In the genomic region with DNA sequence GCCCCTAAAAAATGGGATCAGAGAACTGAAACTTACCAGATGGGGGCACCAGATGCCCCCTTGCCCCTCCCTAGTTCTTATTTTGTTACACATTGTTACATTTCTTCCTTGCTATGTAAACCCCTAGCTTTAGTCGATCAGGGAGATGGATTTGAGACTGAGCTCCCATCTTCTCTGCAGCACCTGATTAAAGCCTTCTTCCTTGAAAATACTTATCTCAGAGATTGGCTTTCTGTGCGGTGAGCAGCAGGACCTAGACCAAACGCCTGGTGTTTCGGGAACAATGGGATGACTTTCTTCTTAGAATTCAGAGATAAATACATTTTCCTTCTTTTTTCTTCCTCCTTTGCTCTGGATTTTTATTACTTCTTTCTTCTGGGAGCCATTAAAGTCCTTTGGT, we compare ENCODE assay signal across 34 cellular contexts.
"Had no signal": no experiment of that assay in that cellular context is flagged by ENCODE, and none has a peak within 500 bp of the region (broad histone marks: within the 10 kb centered on the region; RNA-seq: fewer than 3 reads in every experiment).

No MANE protein-coding gene starts in this region.

- H3K4me3 ChIP-seq: adrenal gland, ascending aorta, cardiac muscle cell had no signal

- H3K9me3 ChIP-seq: adrenal gland, ascending aorta had no signal

- DNase-seq: activated B cell treated with CpG ODN at 0.5 μM for 24 hours; activated CD4-positive, alpha-beta memory T cell treated with anti-CD3 and anti-CD28 coated beads for 36 hours; activated CD4-positive, alpha-beta T cell treated with anti-CD3 and anti-CD28 coated beads for 4 hours; activated CD4-positive, alpha-beta T cell treated with anti-CD3 and anti-CD28 coated beads, Interleukin-2, amount 10 ng/mL, durations not matched to agents 24 days and 14 days; activated CD4-positive, alpha-beta T cell treated with anti-CD3 and anti-CD28 coated beads, Interleukin-2, amount 50 U/mL, for 1 hour; activated CD4-positive, alpha-beta T cell treated with anti-CD3 and anti-CD28 coated beads, Interleukin-2, amount 50 U/mL, for 4 hours; activated CD4-positive, CD25-positive, alpha-beta regulatory T cell treated with anti-CD3 and anti-CD28 coated beads, Interleukin-2, amount 50 U/mL, for 72 hours; activated CD8-positive, alpha-beta memory T cell treated with anti-CD3 and anti-CD28 coated beads, Interleukin-2, amount 50 U/mL, for 4 hours; activated CD8-positive, alpha-beta T cell treated with anti-CD3 and anti-CD28 coated beads for 36 hours; activated effector memory CD4-positive, alpha-beta T cell treated with anti-CD3 and anti-CD28 coated beads, Interleukin-2, amount 50 U/mL, for 16 hours; activated gamma-delta T cell treated with Interleukin-2 at 50 U/mL for 16 hours; activated naive CD4-positive, alpha-beta T cell; activated naive CD4-positive, alpha-beta T cell treated with anti-CD3 and anti-CD28 coated beads for 36 hours; activated naive CD4-positive, alpha-beta T cell treated with anti-CD3 and anti-CD28 coated beads, Interleukin-2, amount 50 U/mL, for 16 hours; activated naive CD8-positive, alpha-beta T cell treated with anti-CD3 and anti-CD28 coated beads for 36 hours; activated T-cell treated with anti-CD3 and anti-CD28 coated beads for 4 hours; activated T-cell treated with anti-CD3 and anti-CD28 coated beads, Interleukin-2, amount 50 U/mL, for 1 hour; activated T-cell treated with anti-CD3 and anti-CD28 coated beads, Interleukin-2, amount 50 U/mL, for 4 hours; activated T-cell treated with anti-CD3 and anti-CD28 coated beads, Interleukin-2, amount 50 U/mL, for 72 hours; adrenal gland; amniotic stem cell; anterior cingulate cortex; caudate nucleus; cerebellar nuclear complex; T-helper 1 cell; T-helper 2 cell; T-helper 9 cell had no signal

- FAIRE-seq: bronchial epithelial cell, TTC549 had no signal

- H3K27ac ChIP-seq: adrenal gland, ascending aorta, cardiac muscle cell, VCaP had no signal

- H3K27me3 ChIP-seq: adrenal gland, ascending aorta, cardiac muscle cell had no signal

- H3K4me1 ChIP-seq: adrenal gland, ascending aorta had no signal

- H3K36me3 ChIP-seq: adrenal gland, cardiac muscle cell had no signal

- ATAC-seq: activated CD8-positive, alpha-beta T cell treated with anti-CD3 and anti-CD28 coated beads for 36 hours; activated naive CD4-positive, alpha-beta T cell treated with anti-CD3 and anti-CD28 coated beads, Interleukin-2, amount 50 U/mL, for 72 hours; activated T-cell treated with anti-CD3 and anti-CD28 coated beads, Interleukin-2, amount 50 U/mL, for 4 hours; activated T-cell treated with anti-CD3 and anti-CD28 coated beads, Interleukin-2, amount 50 U/mL, for 72 hours; activated T-helper 17 cell treated with anti-CD3 and anti-CD28 coated beads, Interleukin-2, amount 50 U/mL, for 72 hours had no signal
